Comparison of ENCODE assay signal across 8 cellular contexts in genomic region chr2:42492691-42493467, GRCh38. TPM values are rescaled to one million over a fixed set of nuclear protein-coding genes. Genes with fewer than 3 reads are reported as not detected.
A peak's percentile ranks its signal among the peaks of the same experiment; 100 is the strongest.
DNase-seq lines count a peak whose midpoint lies in the region; ATAC-seq lines count a peak whose summit lies in the region.

No MANE protein-coding gene starts in this region.

- H3K9me3 Mint-ChIP-seq in activated naive CD8-positive, alpha-beta T cell treated with anti-CD3 and anti-CD28 coated beads, Interleukin-2, amount 10 ng/mL, durations not matched to agents 7 days and 5 days, result no peaks in the 10 kb centered on the region

- POLR2A ChIA-PET in activated naive CD8-positive, alpha-beta T cell treated with anti-CD3 and anti-CD28 coated beads, Interleukin-2, amount 10 ng/mL, durations not matched to agents 7 days and 5 days (lab: Charles Lee), result interaction anchor here (0.5 to 1.2 kb wide), 2 partner anchors 14 to 129 kb away, joined by 3 to 5 read pairs; no protein-coding TSS in a partner anchor

- peaks cover 26% of the 10 kb centered on the region for H3K27me3 Mint-ChIP-seq in activated naive CD8-positive, alpha-beta T cell treated with anti-CD3 and anti-CD28 coated beads, Interleukin-2, amount 10 ng/mL, durations not matched to agents 7 days and 5 days

- no peaks in the 10 kb centered on the region for H3K36me3 Mint-ChIP-seq in activated naive CD8-positive, alpha-beta T cell treated with anti-CD3 and anti-CD28 coated beads, Interleukin-2, amount 10 ng/mL, durations not matched to agents 7 days and 5 days

- H3K27me3 ChIP-seq in NT2/D1 (ENCODE audit: insufficient read depth, insufficient read length), result peaks cover 9% of the 10 kb centered on the region
- peaks cover 13% of the 10 kb centered on the region for H3K27me3 ChIP-seq in thymus (ENCODE audit: control insufficient read depth, insufficient read depth)

- DNase-seq in DMS53 treated with DMSO at 0.1 percent for 48 hours (lab: John Stamatoyannopoulos, UW; ENCODE audit: unreplicated experiment) (peak; percentile 15), NT2/D1 (ENCODE audit: low read depth, low spot score) (no peak)
- peak; percentile 64 for DNase-seq in activated naive CD8-positive, alpha-beta T cell treated with anti-CD3 and anti-CD28 coated beads, Interleukin-2, amount 10 ng/mL, durations not matched to agents 7 days and 5 days

- peak overlapping the region; percentile 62 for H3K4me3 Mint-ChIP-seq in activated naive CD8-positive, alpha-beta T cell treated with anti-CD3 and anti-CD28 coated beads, Interleukin-2, amount 10 ng/mL, durations not matched to agents 7 days and 5 days

- H3K9ac ChIP-seq in NT2/D1 (ENCODE audit: insufficient read length, low read depth), result peak overlapping the region; percentile 89

- H3K27ac Mint-ChIP-seq in activated naive CD8-positive, alpha-beta T cell treated with anti-CD3 and anti-CD28 coated beads, Interleukin-2, amount 10 ng/mL, durations not matched to agents 7 days and 5 days, result no peak overlapping the region

- H3K4me3 ChIP-seq in NT2/D1 (ENCODE audit: insufficient read length, low read depth) (peak overlapping the region; percentile 77), mesodermal cell (ENCODE audit: extremely low read depth, insufficient read depth, low read length, poor library complexity, severe bottlenecking) (peak overlapping the region; percentile 45), thymus (ENCODE audit: low read length) (peak overlapping the region; percentile 74)

- H3K4me1 ChIP-seq in NT2/D1 (ENCODE audit: insufficient read depth, insufficient read length), result no peaks in the 10 kb centered on the region
- no peaks in the 10 kb centered on the region for H3K4me1 ChIP-seq in mesodermal cell (ENCODE audit: control insufficient read depth, insufficient read depth, low read length, poor library complexity, severe bottlenecking)
- peaks cover 15% of the 10 kb centered on the region for H3K4me1 ChIP-seq in thymus (ENCODE audit: control insufficient read depth, insufficient read depth, low read length)

- no peaks in the 10 kb centered on the region for H3K36me3 ChIP-seq in NT2/D1 (ENCODE audit: insufficient read depth, insufficient read length, low read length)
- H3K36me3 ChIP-seq in mesodermal cell (ENCODE audit: control insufficient read depth, insufficient read depth, low read length), result no peaks in the 10 kb centered on the region
- H3K36me3 ChIP-seq in thymus (ENCODE audit: control insufficient read depth, insufficient read depth), result no peaks in the 10 kb centered on the region

- H3K9me3 ChIP-seq in NT2/D1 (ENCODE audit: insufficient read depth, low read length) (no peaks in the 10 kb centered on the region), mesodermal cell (ENCODE audit: control insufficient read depth, low read length) (no peaks in the 10 kb centered on the region), thymus (ENCODE audit: control insufficient read depth) (no peaks in the 10 kb centered on the region)

- 6 to 8% methylated on average over 104 to 106 of the region's 111 CpGs for WGBS in mesodermal cell (ENCODE audit: insufficient coverage in 2 of 2), 2 experiments
- 14% methylated on average over 111 of the region's 111 CpGs for WGBS in thymus

- H3K27ac ChIP-seq in mesodermal cell (ENCODE audit: low read depth, low read length, severe bottlenecking) (no peak overlapping the region), thymus (ENCODE audit: low read depth) (no peak overlapping the region)

- peaks cover 12% of the 10 kb centered on the region for H3K4me1 Mint-ChIP-seq in activated naive CD8-positive, alpha-beta T cell treated with anti-CD3 and anti-CD28 coated beads, Interleukin-2, amount 10 ng/mL, durations not matched to agents 7 days and 5 days

- peak; percentile 45 for ATAC-seq in activated naive CD8-positive, alpha-beta T cell treated with anti-CD3 and anti-CD28 coated beads, Interleukin-2, amount 10 ng/mL, durations not matched to agents 7 days and 5 days (ENCODE audit: low read depth)
- no peak for ATAC-seq in HG02759 (IDR thresholded peaks at IDR 0.05; ENCODE audit: unreplicated experiment)
- no peak for ATAC-seq in GM18517 (IDR thresholded peaks at IDR 0.05; ENCODE audit: unreplicated experiment)
- ATAC-seq in HG03095 (IDR thresholded peaks at IDR 0.05; ENCODE audit: unreplicated experiment), result no peak

RNA-seq across cellular contexts. Expression of gene KCNG3, which starts 0.9 kb away (rescaled TPM):
- under 1 TPM in 1 of 2 experiments, not detected in 1; 0.11 TPM for total RNA-seq in activated naive CD8-positive, alpha-beta T cell treated with anti-CD3 and anti-CD28 coated beads, Interleukin-2, amount 10 ng/mL, durations not matched to agents 7 days and 5 days
- 0.07 TPM for polyA plus RNA-seq in mesodermal cell (2013, experiment 1 of 2)
- polyA plus RNA-seq in mesodermal cell (2013, experiment 2 of 2), result 0.10 TPM
- 0.62 TPM for polyA plus RNA-seq in thymus
